Comparison of ENCODE assay signal across 23 cellular contexts in the genomic region with DNA sequence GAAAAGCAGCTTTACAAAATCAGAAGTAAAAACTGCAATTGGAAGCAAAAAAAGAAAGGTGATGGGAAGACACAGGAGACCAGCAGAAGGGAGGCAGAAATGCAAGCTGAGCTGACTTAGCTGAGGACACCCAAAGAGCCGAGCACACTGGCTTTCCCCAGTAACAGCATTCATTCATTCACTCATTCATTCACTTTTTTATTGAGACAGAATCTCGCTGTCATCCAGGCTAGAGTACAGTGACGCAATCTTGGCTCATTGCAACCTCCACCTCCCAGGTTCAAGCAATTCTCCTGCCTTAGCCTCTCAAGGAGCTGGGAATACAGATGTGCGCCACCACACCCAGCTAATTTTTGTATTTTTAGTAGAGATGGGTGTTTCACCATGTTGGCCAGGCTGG. TPM values are rescaled to one million over a fixed set of nuclear protein-coding genes. Genes with fewer than 3 reads are reported as not detected.
DNase-seq lines count a peak whose midpoint lies in the region; ATAC-seq, FAIRE-seq and TF ChIP-seq lines count a peak whose summit lies in the region.
"Had no signal": no experiment of that assay in that cellular context is flagged by ENCODE, and none has a peak within 500 bp of the region (broad histone marks: within the 10 kb centered on the region; RNA-seq: fewer than 3 reads in every experiment).

No MANE protein-coding gene starts in this region.

- no peak overlapping the region for H4K91ac ChIP-seq in trophoblast cell (ENCODE audit: low read depth, low read length)

- H3K79me1 ChIP-seq in trophoblast cell (ENCODE audit: low read length), result peaks cover 2% of the 10 kb centered on the region

- H2AK5ac ChIP-seq in trophoblast cell (ENCODE audit: low read length), result no peak overlapping the region

- H3K9me3 ChIP-seq in HepG2 (ENCODE audit: low read length), result no peaks in the 10 kb centered on the region
- no peaks in the 10 kb centered on the region for H3K9me3 ChIP-seq in right lobe of liver
- H3K9me3 ChIP-seq in PC-3 (ENCODE audit: low read length), result no peaks in the 10 kb centered on the region
- no peaks in the 10 kb centered on the region for H3K9me3 ChIP-seq in trophoblast cell (ENCODE audit: insufficient read depth, low read depth, low read length)
- H3K9me3 ChIP-seq: BLaER1, HAP-1 had no signal

- H2BK5ac ChIP-seq in trophoblast cell (ENCODE audit: low read depth, low read length, poor library complexity), result no peak overlapping the region

- no peak overlapping the region for H3K4ac ChIP-seq in trophoblast cell (ENCODE audit: low read depth, low read length)

- H3K4me3 ChIP-seq in HepG2 (replicated peaks in 1 of 3; ENCODE audit: insufficient read depth in 1 of 3, low read depth in 2 of 3, low read length in 3 of 3) (no peak overlapping the region), right lobe of liver (no peak overlapping the region), PC-3 (ENCODE audit: low read length) (no peak overlapping the region), trophoblast cell (ENCODE audit: low read depth, low read length) (no peak overlapping the region)
- H3K4me3 ChIP-seq: BLaER1, GM12878, HAP-1 had no signal

- H3F3A ChIP-seq in PC-3 (ENCODE audit: low read length, unreplicated experiment), result no peaks in the 10 kb centered on the region

- H3K14ac ChIP-seq in trophoblast cell (ENCODE audit: low read length), result no peak overlapping the region

- no peak overlapping the region for H4K8ac ChIP-seq in trophoblast cell (ENCODE audit: low read depth, low read length)

- H3K27me3 ChIP-seq in HepG2 (ENCODE audit: control insufficient read depth in 1 of 2, insufficient read depth in 2 of 2, low read length in 2 of 2) (no peaks in the 10 kb centered on the region), right lobe of liver (no peaks in the 10 kb centered on the region), PC-3 (ENCODE audit: low read length) (no peaks in the 10 kb centered on the region), trophoblast cell (ENCODE audit: insufficient read depth, low read length) (no peaks in the 10 kb centered on the region)
- H3K27me3 ChIP-seq: BLaER1 had no signal

- TF ChIP-seq RAD21 in HepG2 (CRISPR knock-in tag; IDR thresholded peaks at IDR 0.05), result no peak

- H3K9ac ChIP-seq in HepG2 (ENCODE audit: insufficient read depth, low read depth, low read length) (no peak overlapping the region), PC-3 (ENCODE audit: low read length) (no peak overlapping the region), trophoblast cell (ENCODE audit: low read length) (no peak overlapping the region)
- H3K9ac ChIP-seq: BLaER1 had no signal

- H3K27ac ChIP-seq in HepG2 (ENCODE audit: extremely low read length, insufficient read depth, low read length) (no peak overlapping the region), right lobe of liver (no peak overlapping the region), PC-3 (ENCODE audit: low read length) (no peak overlapping the region), trophoblast cell (ENCODE audit: low read depth, low read length) (peak overlapping the region; percentile 43)
- H3K27ac ChIP-seq: BLaER1, HL-60 had no signal

- H2AFZ ChIP-seq in HepG2 (ENCODE audit: low read length) (no peak overlapping the region), PC-3 (ENCODE audit: low read length) (no peak overlapping the region), trophoblast cell (ENCODE audit: insufficient read depth, low read length, poor library complexity) (no peak overlapping the region)

- H3K4me2 ChIP-seq in HepG2 (ENCODE audit: low read depth, low read length) (no peak overlapping the region), PC-3 (ENCODE audit: low read length) (0 out of 2 replicates have a peak overlapping the region, but pooled peaks have one; percentile 13), trophoblast cell (ENCODE audit: low read length) (no peak overlapping the region)
- H3K4me2 ChIP-seq: BLaER1 had no signal

- H3K4me1 ChIP-seq in HepG2 (ENCODE audit: insufficient read depth, low read length) (no peaks in the 10 kb centered on the region), right lobe of liver (no peaks in the 10 kb centered on the region), PC-3 (ENCODE audit: insufficient read depth, low read length) (peaks cover 8% of the 10 kb centered on the region; the same call in 1 of the 2 replicates), trophoblast cell (ENCODE audit: control insufficient read depth in 1 of 2, insufficient read depth in 2 of 2, low read length in 2 of 2) (peaks cover 9 to 13% of the 10 kb centered on the region in 2 experiments)
- H3K4me1 ChIP-seq: HAP-1 had no signal

- TF ChIP-seq EP300 in HepG2 (IDR thresholded peaks at IDR 0.05; ENCODE audit: low read depth in 2 of 2, low read length in 2 of 2) (no peak), HepG2 (CRISPR knock-in tag; IDR thresholded peaks at IDR 0.05; ENCODE audit: borderline replicate concordance) (no peak)

- H3K23ac ChIP-seq in trophoblast cell (ENCODE audit: low read length), result no peak overlapping the region

- WGBS in HepG2 (ENCODE audit: low lambda C conversion rate), result 98% methylated on average over 4 of the region's 4 CpGs
- 95% methylated on average over 3 of the region's 4 CpGs for WGBS in right lobe of liver (ENCODE audit: insufficient coverage, low coverage, low lambda C conversion rate, missing lambda C conversion rate)
- no CpG with 5 or more reads among the region's 4 CpGs for WGBS in trophoblast cell (ENCODE audit: extremely low coverage, insufficient coverage, insufficient read length)

- FAIRE-seq in HepG2 (lab: Jason Lieb, UNC), result no peak
- FAIRE-seq: GM12878, H1 had no signal

- H3K18ac ChIP-seq in trophoblast cell (ENCODE audit: low read length), result no peak overlapping the region

- POLR2A ChIA-PET in HepG2 (lab: Yijun Ruan, JAX) (no interaction called here), PC-3 (lab: Charles Lee; ENCODE audit: unreplicated experiment) (interaction anchor here (0.7 kb wide), 1 partner anchor 32 kb away, joined by 4 read pairs; no protein-coding TSS in a partner anchor)

- no peak for DNase-seq in HepG2 (ENCODE audit: low spot score)
- no peak for DNase-seq in right lobe of liver
- no peak for DNase-seq in PC-3
- DNase-seq in trophoblast cell, result no peak
- DNase-seq in amygdala (lab: John Stamatoyannopoulos, UW), result no peak
- no peak for DNase-seq in erythroblast (lab: John Stamatoyannopoulos, UW)
- DNase-seq in stimulated activated naive CD4-positive, alpha-beta T cell (lab: John Stamatoyannopoulos, UW), result no peak
- DNase-seq: 8988T; Calu3; CD4-positive, alpha-beta memory T cell; DMS53; DND-41; EL had no signal

- intact Hi-C loops in HepG2 (cut with micrococcal nuclease; ENCODE audit: unreplicated experiment) (no loop called here), right lobe of liver (cut with DNase I) (no loop called here), PC-3 (cut with micrococcal nuclease) (loop anchor here (10.0 kb wide), 1 partner anchor 83 kb away; no protein-coding TSS in a partner anchor)

- H4K20me1 ChIP-seq in HepG2 (ENCODE audit: insufficient read depth, low read length) (no peaks in the 10 kb centered on the region), PC-3 (ENCODE audit: low read length) (no peaks in the 10 kb centered on the region)

- H3K36me3 ChIP-seq in HepG2 (replicated peaks in 1 of 2; ENCODE audit: control insufficient read depth in 1 of 2, insufficient read depth in 2 of 2, low read length in 2 of 2) (peaks cover 26 to 65% of the 10 kb centered on the region in 2 experiments), right lobe of liver (peaks cover 0 to 65% (median 13%) of the 10 kb centered on the region in 4 donors), PC-3 (ENCODE audit: low read depth, low read length) (peaks cover 46% of the 10 kb centered on the region), trophoblast cell (ENCODE audit: control insufficient read depth in 1 of 2, insufficient read depth in 2 of 2, low read length in 2 of 2) (peaks cover 27 to 33% of the 10 kb centered on the region in 2 experiments)

- in situ Hi-C loops in HepG2 (cut with HindIII; ENCODE audit: extremely low pct_ligation_motif_present, low pct_unique_long_range_greater_than_20kb), result no loop called here

- BruUV-seq in HepG2 (replicated peaks; lab: Mats Ljungman, UMichigan), result no TSS peak
- BruUV-seq in PC-3 (replicated peaks; lab: Mats Ljungman, UMichigan), result no TSS peak

- H2BK12ac ChIP-seq in trophoblast cell (ENCODE audit: low read length), result peak overlapping the region; percentile 42

- no peak overlapping the region for H2BK120ac ChIP-seq in trophoblast cell (ENCODE audit: insufficient read depth, low read length, poor library complexity)

- CTCF ChIA-PET in HepG2 (lab: Yijun Ruan, JAX; ENCODE audit: low intra/inter-chr PET ratio, low total read pairs) (no interaction called here), PC-3 (lab: Charles Lee) (no interaction called here)

- no peak for TF ChIP-seq CTCF in HepG2 (CRISPR knock-in tag; IDR thresholded peaks at IDR 0.05)
- TF ChIP-seq CTCF in right lobe of liver (IDR thresholded peaks at IDR 0.05), result no peak
- TF ChIP-seq CTCF in PC-3 (conservative IDR thresholded peaks at IDR 0.05; ENCODE audit: low read depth, low read length), result no peak

- ATAC-seq in HepG2, result no peak
- no peak for ATAC-seq in right lobe of liver
- ATAC-seq in PC-3, result no peak
- ATAC-seq: GM12878 had no signal

- H3K79me2 ChIP-seq in HepG2 (ENCODE audit: insufficient read depth, low read length), result no peaks in the 10 kb centered on the region
- no peaks in the 10 kb centered on the region for H3K79me2 ChIP-seq in PC-3 (ENCODE audit: low read length)
- no peaks in the 10 kb centered on the region for H3K79me2 ChIP-seq in trophoblast cell (ENCODE audit: control insufficient read depth, insufficient read depth, low read length, poor library complexity)

- no peaks in the 10 kb centered on the region for H3K9me2 ChIP-seq in PC-3 (replicated peaks; ENCODE audit: low read length)

- TF ChIP-seq POLR2A in HepG2 (IDR thresholded peaks at IDR 0.05; ENCODE audit: insufficient read depth in 1 of 2, low read depth in 2 of 2, low read length in 2 of 2) (no peak), right lobe of liver (IDR thresholded peaks at IDR 0.05) (no peak), erythroblast (IDR thresholded peaks at IDR 0.05; ENCODE audit: low read length) (no peak)

- H4K12ac ChIP-seq in trophoblast cell (ENCODE audit: low read depth, low read length), result no peak overlapping the region

RNA-seq across cellular contexts. Expression of gene ANGPTL7, which starts 8.2 kb away (rescaled TPM):
- not detected in 2 replicates for total RNA-seq in HepG2 (2016; rRNA removed; fragmentation: Illumina TruSeq; extraction: Trizol)
- total RNA-seq in HepG2 (2016; cell fraction: cytosol; rRNA removed; fragmentation: Illumina TruSeq; extraction: Trizol; ENCODE audit: low read depth), result not detected in 2 replicates
- total RNA-seq in HepG2 (2016; cell fraction: insoluble cytoplasmic fraction; rRNA removed; fragmentation: Illumina TruSeq; extraction: Trizol), result not detected in 2 replicates
- not detected in 2 replicates for total RNA-seq in HepG2 (2016; cell fraction: membrane; rRNA removed; fragmentation: Illumina TruSeq; extraction: Trizol)
- total RNA-seq in HepG2 (2016; cell fraction: nucleus; rRNA removed; fragmentation: Illumina TruSeq; extraction: Trizol), result not detected in 2 replicates
- polyA plus RNA-seq in HepG2 (2011; rRNA removed), result not detected in 2 replicates
- polyA plus RNA-seq in HepG2 (2011; cell fraction: cytosol; rRNA removed), result not detected in 2 replicates
- polyA plus RNA-seq in HepG2 (2011; cell fraction: nucleus; rRNA removed), result not detected in 2 replicates
- not detected in 2 replicates for polyA plus RNA-seq in HepG2 (2012)
- not detected in 2 replicates for polyA plus RNA-seq in HepG2 (2016; cell fraction: cytosol; fragmentation: Illumina TruSeq; extraction: Trizol; ENCODE audit: low read depth)
- not detected in 2 replicates for polyA plus RNA-seq in HepG2 (2016; cell fraction: insoluble cytoplasmic fraction; fragmentation: Illumina TruSeq; extraction: Trizol; ENCODE audit: low read depth)
- not detected in 2 replicates for polyA plus RNA-seq in HepG2 (2016; cell fraction: membrane; fragmentation: Illumina TruSeq; extraction: Trizol; ENCODE audit: low read depth)
- polyA plus RNA-seq in HepG2 (2016; cell fraction: nucleus; fragmentation: Illumina TruSeq; extraction: Trizol; ENCODE audit: insufficient read depth, low read depth), result not detected in 2 replicates
- polyA minus RNA-seq in HepG2 (2011; rRNA and poly(A)+ RNA removed; ENCODE audit: low replicate concordance), result not detected in 2 replicates
- polyA minus RNA-seq in HepG2 (2011; cell fraction: cytosol; rRNA and poly(A)+ RNA removed), result not detected in 2 replicates
- not detected in 2 replicates for polyA minus RNA-seq in HepG2 (2011; cell fraction: nucleus; rRNA and poly(A)+ RNA removed)
- total RNA-seq in right lobe of liver, result not detected
- not detected in 2 replicates for total RNA-seq in PC-3 (2014; rRNA removed)
- polyA plus RNA-seq in trophoblast cell (2013), result 0.18 and 0.25 TPM in 2 replicates
- total RNA-seq: A673; Calu3; CD4-positive, alpha-beta memory T cell; G401; GM12878; H1; HT1080 had no signal
- polyA plus RNA-seq: AG04450; CD14-positive monocyte; CD4-positive, alpha-beta memory T cell; H1 had no signal
